ENCODE assay signal across 11 cellular contexts in genomic region chr13:28401303-28402056, GRCh38.
DNase-seq lines count a peak whose midpoint lies in the region; ATAC-seq and TF ChIP-seq lines count a peak whose summit lies in the region.
"Had no signal": no experiment of that assay in that cellular context is flagged by ENCODE, and none has a peak within 500 bp of the region (broad histone marks: within the 10 kb centered on the region; RNA-seq: fewer than 3 reads in every experiment).

No MANE protein-coding gene starts in this region.

- H3K27me3 Mint-ChIP-seq in HFFc6 (ENCODE audit: insufficient read depth) = no peaks in the 10 kb centered on the region
- no peaks in the 10 kb centered on the region for H3K27me3 Mint-ChIP-seq in mesothelial cell of epicardium (ENCODE audit: low read depth)

- peak; percentile 39 for TF ChIP-seq CTCF in HFFc6 (IDR thresholded peaks at IDR 0.05)
- TF ChIP-seq CTCF in mesothelial cell of epicardium (IDR thresholded peaks at IDR 0.05; ENCODE audit: unreplicated experiment) = no peak

- DNase-seq in ELR (ENCODE audit: low read depth) (peak; percentile 80), HFFc6 (peak; percentile 90), amniotic epithelial cell (ENCODE audit: low read depth) (peak; percentile 52), mesothelial cell of epicardium (ENCODE audit: low spot score in 2 of 2, unreplicated experiment in 2 of 2) (no peak), NCI-H748 (lab: John Stamatoyannopoulos, UW; ENCODE audit: unreplicated experiment) (no peak)
- DNase-seq: activated naive CD4-positive, alpha-beta T cell treated with anti-CD3 and anti-CD28 coated beads, Interleukin-2, amount 50 U/mL, for 16 hours; NCI-H1105; stimulated activated naive CD4-positive, alpha-beta T cell had no signal

- H3K27ac Mint-ChIP-seq in HFFc6 (peak overlapping the region; percentile 95), mesothelial cell of epicardium (peak overlapping the region; percentile 8)

- H3K4me1 Mint-ChIP-seq in HFFc6 (ENCODE audit: low read depth) (peaks cover 52% of the 10 kb centered on the region), mesothelial cell of epicardium (peaks cover 8% of the 10 kb centered on the region)

- H3K4me3 Mint-ChIP-seq in HFFc6 (peak overlapping the region; percentile 84), mesothelial cell of epicardium (no peak overlapping the region)

- peaks cover 40% of the 10 kb centered on the region for H3K36me3 Mint-ChIP-seq in HFFc6 (ENCODE audit: low read depth)
- H3K36me3 Mint-ChIP-seq in mesothelial cell of epicardium = no peaks in the 10 kb centered on the region

- H3K9me3 Mint-ChIP-seq in HFFc6 (no peaks in the 10 kb centered on the region), mesothelial cell of epicardium (no peaks in the 10 kb centered on the region)

- no peak for ATAC-seq in HG03439 (IDR thresholded peaks at IDR 0.05; ENCODE audit: unreplicated experiment)
- ATAC-seq in HG03342 (IDR thresholded peaks at IDR 0.05; ENCODE audit: unreplicated experiment) = no peak
- ATAC-seq in HG02759 (IDR thresholded peaks at IDR 0.05; ENCODE audit: unreplicated experiment) = no peak

Comparison
In these comparisons a context has a peak if more than half of its experiments do, and no peak if none do; other contexts are left out.
1. DNase-seq: peak in ELR (single experiment), HFFc6 (single experiment) and amniotic epithelial cell (single experiment); none in mesothelial cell of epicardium (0 of 2) and NCI-H748 (single experiment).